8 cellular contexts compared by ENCODE assay signal in genomic region chr9:127869310-127870152, GRCh38. TPM values are rescaled to one million over a fixed set of nuclear protein-coding genes. Genes with fewer than 3 reads are reported as not detected.
DNase-seq lines count a peak whose midpoint lies in the region; ATAC-seq, FAIRE-seq and TF ChIP-seq lines count a peak whose summit lies in the region.

No MANE protein-coding gene starts in this region.

- H3K79me2 ChIP-seq in Loucy (ENCODE audit: insufficient read depth, low read length) (no peaks in the 10 kb centered on the region), parathyroid adenoma (no peaks in the 10 kb centered on the region)

- H3K9ac ChIP-seq in Loucy (ENCODE audit: low read depth, low read length, poor library complexity, severe bottlenecking) (no peak overlapping the region), parathyroid adenoma (no peak overlapping the region)

- H3K27ac ChIP-seq in A549 (peak overlapping the region in 1 of 2 experiments; percentile 45; a peak in 1 of 6 replicates), parathyroid adenoma (no peak overlapping the region)

- H3K9me3 Mint-ChIP-seq in type B pancreatic cell: no peaks in the 10 kb centered on the region

- H3K4me1 Mint-ChIP-seq in type B pancreatic cell (ENCODE audit: unreplicated experiment): peaks cover 17% of the 10 kb centered on the region

- peak; percentile 81 to 96 for DNase-seq in A549 (ENCODE audit: low read depth in 1 of 2, low spot score in 1 of 2)
- DNase-seq in SK-N-DZ (ENCODE audit: low spot score): peak; percentile 80
- DNase-seq in activated gamma-delta T cell treated with anti-CD3 and anti-CD28 coated beads, Interleukin-2, amount 50 U/mL, for 16 hours (ENCODE audit: low read depth): peak; percentile 71
- DNase-seq in globus pallidus (ENCODE audit: low spot score): peak; percentile 58
- DNase-seq in type B pancreatic cell (ENCODE audit: extremely low spot score, unreplicated experiment): peak; percentile 92

- CTCF ChIA-PET in A549 (lab: Yijun Ruan, JAX): interaction anchor here (0.6 to 13.7 kb wide), 87 partner anchors 9 to 471 kb away, joined by 3 to 117 read pairs (median 6); partner anchors contain the start of genes CDK9, ENG, FPGS and PTRH1

- H3K4me2 ChIP-seq in A549 (no peak overlapping the region), Loucy (ENCODE audit: low read depth, low read length, poor library complexity, severe bottlenecking) (peak overlapping the region; percentile 2), parathyroid adenoma (ENCODE audit: low read length) (no peak overlapping the region)

- TF ChIP-seq RAD21 in A549 (conservative IDR thresholded peaks at IDR 0.05 in 1 of 2, IDR thresholded peaks at IDR 0.05 in 1 of 2): peak; percentile 89 to 96

- ATAC-seq in A549 (peak; percentile 88 to 97), GM18502 (IDR thresholded peaks at IDR 0.05; ENCODE audit: poor library complexity, unreplicated experiment) (peak; percentile 68)

- peaks cover 12% of the 10 kb centered on the region; the same call in 1 of the 2 replicates for H3F3A ChIP-seq in Loucy (ENCODE audit: low read depth)

- H3K36me3 ChIP-seq in Loucy (ENCODE audit: insufficient read depth, low read length) (no peaks in the 10 kb centered on the region), parathyroid adenoma (ENCODE audit: control insufficient read depth, insufficient read depth, low read length) (no peaks in the 10 kb centered on the region)

- H3K4me1 ChIP-seq in A549 (peaks cover 7% of the 10 kb centered on the region), Loucy (ENCODE audit: insufficient read depth, low read length, poor library complexity, severe bottlenecking) (peaks cover 20% of the 10 kb centered on the region), parathyroid adenoma (peaks cover 11% of the 10 kb centered on the region)

- no peaks in the 10 kb centered on the region for H4K20me1 ChIP-seq in Loucy (ENCODE audit: insufficient read depth, low read length, poor library complexity, severe bottlenecking)

- no peaks in the 10 kb centered on the region for H3K27me3 ChIP-seq in Loucy (ENCODE audit: insufficient read depth, low read length, poor library complexity, severe bottlenecking)
- H3K27me3 ChIP-seq in parathyroid adenoma (ENCODE audit: control insufficient read depth, insufficient read depth, low read length): no peaks in the 10 kb centered on the region

- 50% methylated on average over 14 of the region's 18 CpGs for WGBS in A549 (ENCODE audit: missing lambda C conversion rate)

- H3K27me3 Mint-ChIP-seq in type B pancreatic cell: no peaks in the 10 kb centered on the region

- TF ChIP-seq CTCF in A549 (IDR thresholded peaks at IDR 0.05): peak; percentile 82
- peak; percentile 93 for TF ChIP-seq CTCF in Loucy (conservative IDR thresholded peaks at IDR 0.05; ENCODE audit: low read length)
- TF ChIP-seq CTCF in parathyroid adenoma (IDR thresholded peaks at IDR 0.05): peak; percentile 67
- peak; percentile 94 for TF ChIP-seq CTCF in type B pancreatic cell (conservative IDR thresholded peaks at IDR 0.05)

- H3K27ac Mint-ChIP-seq in type B pancreatic cell: no peak overlapping the region

- no peak for FAIRE-seq in A549 (lab: Jason Lieb, UNC)

- TF ChIP-seq EP300 in A549 (IDR thresholded peaks at IDR 0.05): no peak

- no peak overlapping the region for H2AFZ ChIP-seq in Loucy (ENCODE audit: low read length)
- H2AFZ ChIP-seq in parathyroid adenoma: no peak overlapping the region

- H3K4me3 Mint-ChIP-seq in type B pancreatic cell: no peak overlapping the region

- TF ChIP-seq POLR2A in A549 (IDR thresholded peaks at IDR 0.05; ENCODE audit: low read length): no peak

- no peaks in the 10 kb centered on the region for H3K9me3 ChIP-seq in A549
- H3K9me3 ChIP-seq in Loucy (ENCODE audit: insufficient read depth, low read depth, low read length): no peaks in the 10 kb centered on the region
- H3K9me3 ChIP-seq in parathyroid adenoma (ENCODE audit: control insufficient read depth, low read length): no peaks in the 10 kb centered on the region

- no peaks in the 10 kb centered on the region for H3K9me2 ChIP-seq in Loucy (replicated peaks; ENCODE audit: low read depth, low read length)

- H3K4me3 ChIP-seq in A549: no peak overlapping the region
- no peak overlapping the region for H3K4me3 ChIP-seq in Loucy (ENCODE audit: low read length, poor library complexity, severe bottlenecking)
- H3K4me3 ChIP-seq in parathyroid adenoma (ENCODE audit: low read depth, low read length): no peak overlapping the region

- peaks cover 7% of the 10 kb centered on the region for H3K36me3 Mint-ChIP-seq in type B pancreatic cell

- POLR2A ChIA-PET in A549 (lab: Yijun Ruan, JAX): interaction anchor here (0.7 to 1.1 kb wide), 4 partner anchors 66 to 418 kb away, joined by 3 to 10 read pairs (median 5); partner anchors contain the start of gene LRSAM1

TF ChIP-seq in A549, 52 proteins besides CTCF, POLR2A, EP300 and RAD21:
- TF ChIP-seq SMC3 (IDR thresholded peaks at IDR 0.05): peak; percentile 88
- TF ChIP-seq MAX (IDR thresholded peaks at IDR 0.05): 0 out of 2 replicates have a peak, but pooled peaks have one; percentile 30
- no peak for TF ChIP-seq ESRRA (IDR thresholded peaks at IDR 0.05; ENCODE audit: borderline replicate concordance, low read length)

RNA-seq across cellular contexts. Expression of gene AK1, which starts 7.9 kb away (rescaled TPM):
- polyA plus RNA-seq in A549 (2011; rRNA removed) (30.0 and 33.6 TPM in 2 replicates), A549 (2017; fragmentation: RNase III; extraction: RNeasy Plus Mini Kit Qiagen cat#74134 plus additional on column Dnase treatment) (31.9 to 38.2 TPM (median 31.9 TPM) in 3 replicates)
- 75.1 and 94.3 TPM in 2 replicates for polyA plus RNA-seq in A549 (2012; cell fraction: cytosol; rRNA removed)
- 47.3 and 77.3 TPM in 2 replicates for polyA plus RNA-seq in A549 (2012; cell fraction: nucleus; rRNA removed)
- polyA minus RNA-seq in A549 (2011; rRNA and poly(A)+ RNA removed): 14.8 and 18.0 TPM in 2 replicates
- 61.6 and 106 TPM in 2 replicates for polyA plus RNA-seq in SK-N-DZ (2014; cell fraction: cytosol; rRNA removed)
- 55.2 and 64.2 TPM in 2 replicates for polyA plus RNA-seq in SK-N-DZ (2014; cell fraction: nucleus; rRNA removed)
- total RNA-seq in type B pancreatic cell (ENCODE audit: low replicate concordance): 35.2 and 59.8 TPM in 2 replicates

RNA-seq across cellular contexts. Expression of gene ENG, which starts 15.1 kb away (rescaled TPM):
- polyA plus RNA-seq in A549 (2011; rRNA removed) (not detected in 2 replicates), A549 (2017; fragmentation: RNase III; extraction: RNeasy Plus Mini Kit Qiagen cat#74134 plus additional on column Dnase treatment) (0.03 to 0.15 TPM (median 0.08 TPM) in 3 replicates)
- polyA plus RNA-seq in A549 (2012; cell fraction: cytosol; rRNA removed): 0.01 and 0.05 TPM in 2 replicates
- 0.17 TPM in 1 of 2 replicates, not detected in the other for polyA plus RNA-seq in A549 (2012; cell fraction: nucleus; rRNA removed)
- polyA minus RNA-seq in A549 (2011; rRNA and poly(A)+ RNA removed): not detected in 2 replicates
- 0.74 and 0.76 TPM in 2 replicates for polyA plus RNA-seq in SK-N-DZ (2014; cell fraction: cytosol; rRNA removed)
- 0.28 and 0.34 TPM in 2 replicates for polyA plus RNA-seq in SK-N-DZ (2014; cell fraction: nucleus; rRNA removed)
- total RNA-seq in type B pancreatic cell (ENCODE audit: low replicate concordance): 0.86 and 1.6 TPM in 2 replicates

RNA-seq across cellular contexts. Expression of gene ST6GALNAC6, which starts 29.9 kb away (rescaled TPM):
- polyA plus RNA-seq in A549 (2011; rRNA removed) (8.2 and 14.7 TPM in 2 replicates), A549 (2017; fragmentation: RNase III; extraction: RNeasy Plus Mini Kit Qiagen cat#74134 plus additional on column Dnase treatment) (15.8 to 25.2 TPM (median 22.0 TPM) in 3 replicates)
- polyA plus RNA-seq in A549 (2012; cell fraction: cytosol; rRNA removed): 12.7 and 16.0 TPM in 2 replicates
- 36.6 and 37.6 TPM in 2 replicates for polyA plus RNA-seq in A549 (2012; cell fraction: nucleus; rRNA removed)
- polyA minus RNA-seq in A549 (2011; rRNA and poly(A)+ RNA removed): 15.6 and 18.6 TPM in 2 replicates
- 28.5 and 39.2 TPM in 2 replicates for polyA plus RNA-seq in SK-N-DZ (2014; cell fraction: cytosol; rRNA removed)
- polyA plus RNA-seq in SK-N-DZ (2014; cell fraction: nucleus; rRNA removed): 30.8 and 39.5 TPM in 2 replicates
- 19.8 and 32.6 TPM in 2 replicates for total RNA-seq in type B pancreatic cell (ENCODE audit: low replicate concordance)

RNA-seq across cellular contexts. Expression of gene ST6GALNAC4, which starts 47.3 kb away (rescaled TPM):
- polyA plus RNA-seq in A549 (2011; rRNA removed) (11.0 and 12.5 TPM in 2 replicates), A549 (2017; fragmentation: RNase III; extraction: RNeasy Plus Mini Kit Qiagen cat#74134 plus additional on column Dnase treatment) (18.1 to 25.4 TPM (median 24.8 TPM) in 3 replicates)
- polyA plus RNA-seq in A549 (2012; cell fraction: cytosol; rRNA removed): 21.5 and 29.4 TPM in 2 replicates
- polyA plus RNA-seq in A549 (2012; cell fraction: nucleus; rRNA removed): 28.7 and 46.1 TPM in 2 replicates
- 17.6 and 18.1 TPM in 2 replicates for polyA minus RNA-seq in A549 (2011; rRNA and poly(A)+ RNA removed)
- polyA plus RNA-seq in SK-N-DZ (2014; cell fraction: cytosol; rRNA removed): 28.1 and 28.4 TPM in 2 replicates
- 18.1 and 19.8 TPM in 2 replicates for polyA plus RNA-seq in SK-N-DZ (2014; cell fraction: nucleus; rRNA removed)
- 11.9 and 17.5 TPM in 2 replicates for total RNA-seq in type B pancreatic cell (ENCODE audit: low replicate concordance)
